7 cellular contexts compared by ENCODE assay signal in the genomic region with DNA sequence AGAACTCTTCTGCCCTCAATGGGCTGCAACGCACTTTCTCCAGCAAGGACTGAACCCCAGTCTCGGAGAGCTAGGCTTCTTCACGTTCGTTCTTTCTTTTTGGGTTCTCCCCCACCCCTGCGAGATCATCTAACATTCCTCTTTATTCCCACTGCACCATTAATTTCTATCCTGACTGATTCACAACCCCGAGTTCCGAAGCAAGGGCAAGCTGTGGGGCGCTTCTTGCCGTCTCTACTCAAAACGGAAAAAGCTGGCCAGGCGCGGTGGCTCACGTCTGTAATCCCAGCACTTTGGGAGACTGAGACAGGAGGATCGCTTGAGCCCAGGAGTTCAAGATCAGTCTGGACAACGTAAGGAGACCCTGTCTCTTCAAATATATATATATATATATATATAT. TPM values are rescaled to one million over a fixed set of nuclear protein-coding genes. Genes with fewer than 3 reads are reported as not detected.
A peak's percentile ranks its signal among the peaks of the same experiment; 100 is the strongest.
DNase-seq lines count a peak whose midpoint lies in the region; ATAC-seq and TF ChIP-seq lines count a peak whose summit lies in the region.

No MANE protein-coding gene starts in this region.

- ATAC-seq in stimulated activated naive CD8-positive, alpha-beta T cell treated with anti-CD3 and anti-CD28 coated beads, Interleukin-15, amount 100 ng/mL, for 72 hours, result no peak
- no peak for ATAC-seq in HG02981 (IDR thresholded peaks at IDR 0.05; ENCODE audit: unreplicated experiment)

- H3K36me3 Mint-ChIP-seq in activated naive CD8-positive, alpha-beta T cell treated with anti-CD3 and anti-CD28 coated beads for 36 hours, result no peaks in the 10 kb centered on the region
- H3K36me3 Mint-ChIP-seq in Caco-2 (ENCODE audit: insufficient read depth, unreplicated experiment), result no peaks in the 10 kb centered on the region

- peaks cover 3% of the 10 kb centered on the region for H3K27me3 ChIP-seq in HL-60 (ENCODE audit: insufficient read depth, poor library complexity, severe bottlenecking)
- peaks cover 10% of the 10 kb centered on the region for H3K27me3 ChIP-seq in iPS-18a (ENCODE audit: control insufficient read depth, insufficient read depth, low read length)
- no peaks in the 10 kb centered on the region for H3K27me3 ChIP-seq in Caco-2 (replicated peaks; ENCODE audit: control insufficient read depth, insufficient read depth, low read length)

- POLR2A ChIA-PET in Caco-2 (lab: Charles Lee), result no interaction called here

- peaks cover 13% of the 10 kb centered on the region for H3K4me1 Mint-ChIP-seq in activated naive CD8-positive, alpha-beta T cell treated with anti-CD3 and anti-CD28 coated beads for 36 hours
- H3K4me1 Mint-ChIP-seq in stimulated activated naive CD8-positive, alpha-beta T cell treated with anti-CD3 and anti-CD28 coated beads, Interleukin-15, amount 100 ng/mL, for 72 hours, result peaks cover 37% of the 10 kb centered on the region
- peaks cover 12% of the 10 kb centered on the region for H3K4me1 Mint-ChIP-seq in Caco-2 (ENCODE audit: low read depth, unreplicated experiment)

- no peaks in the 10 kb centered on the region for H3K4me1 ChIP-seq in iPS-18a (ENCODE audit: control insufficient read depth, low read depth, low read length)
- H3K4me1 ChIP-seq in Caco-2, result peaks cover 8% of the 10 kb centered on the region

- no peak overlapping the region for H3K9ac ChIP-seq in iPS-18a (ENCODE audit: low read length)

- H3K27ac Mint-ChIP-seq in activated naive CD8-positive, alpha-beta T cell treated with anti-CD3 and anti-CD28 coated beads for 36 hours, result peak overlapping the region; percentile 80
- peak overlapping the region in 1 of 2 donors; percentile 70 for H3K27ac Mint-ChIP-seq in stimulated activated naive CD8-positive, alpha-beta T cell treated with anti-CD3 and anti-CD28 coated beads, Interleukin-15, amount 100 ng/mL, for 72 hours
- H3K27ac Mint-ChIP-seq in Caco-2 (ENCODE audit: unreplicated experiment), result no peak overlapping the region

- H3K9me3 ChIP-seq in iPS-18a (ENCODE audit: control insufficient read depth, low read depth, low read length) (no peaks in the 10 kb centered on the region), Caco-2 (no peaks in the 10 kb centered on the region)

- BruUV-seq in Caco-2 (replicated peaks; lab: Mats Ljungman, UMichigan), result no TSS peak

- CTCF ChIA-PET in Caco-2 (lab: Charles Lee), result interaction anchor here (0.6 to 5.0 kb wide), 19 partner anchors 9 to 246 kb away, joined by 3 to 90 read pairs (median 4); a partner anchor contains a TSS

- H3K27me3 Mint-ChIP-seq in activated naive CD8-positive, alpha-beta T cell treated with anti-CD3 and anti-CD28 coated beads for 36 hours, result no peaks in the 10 kb centered on the region
- H3K27me3 Mint-ChIP-seq in stimulated activated naive CD8-positive, alpha-beta T cell treated with anti-CD3 and anti-CD28 coated beads, Interleukin-15, amount 100 ng/mL, for 72 hours, result no peaks in the 10 kb centered on the region
- no peaks in the 10 kb centered on the region for H3K27me3 Mint-ChIP-seq in Caco-2 (ENCODE audit: insufficient read depth, unreplicated experiment)

- DNase-seq in HL-60 (ENCODE audit: low read depth in 1 of 2, low spot score in 1 of 2) (no peak), NCI-H2081 treated with DMSO at 0.1 percent for 48 hours (lab: John Stamatoyannopoulos, UW) (no peak), Caco-2 (no peak)
- no peak for DNase-seq in activated naive CD8-positive, alpha-beta T cell treated with anti-CD3 and anti-CD28 coated beads for 36 hours
- DNase-seq in stimulated activated naive CD8-positive, alpha-beta T cell treated with anti-CD3 and anti-CD28 coated beads, Interleukin-15, amount 100 ng/mL, for 72 hours, result no peak

- no peak overlapping the region for H3K27ac ChIP-seq in HL-60 (replicated peaks)
- no peak overlapping the region for H3K27ac ChIP-seq in iPS-18a (ENCODE audit: low read length)

- H3K4me3 ChIP-seq in HL-60 (replicated peaks; ENCODE audit: insufficient read depth, low read length) (peak overlapping the region; percentile 56), iPS-18a (ENCODE audit: low read length) (peak overlapping the region; percentile 80), Caco-2 (ENCODE audit: low read depth, low read length) (no peak overlapping the region)

- TF ChIP-seq CTCF in HL-60 (IDR thresholded peaks at IDR 0.05; ENCODE audit: insufficient read depth, low read length), result no peak
- no peak for TF ChIP-seq CTCF in Caco-2 (IDR thresholded peaks at IDR 0.05; ENCODE audit: insufficient read depth in 1 of 2, low read depth in 1 of 2, low read length in 1 of 2, severe bottlenecking in 1 of 2, unreplicated experiment in 1 of 2)

- intact Hi-C loops in Caco-2 (cut with micrococcal nuclease; ENCODE audit: unreplicated experiment), result loop anchor here (2.0 kb wide), 1 partner anchor 149 kb away; no protein-coding TSS in a partner anchor

- H3K36me3 ChIP-seq in iPS-18a (ENCODE audit: control insufficient read depth, low read depth, low read length), result no peaks in the 10 kb centered on the region
- no peaks in the 10 kb centered on the region for H3K36me3 ChIP-seq in Caco-2 (ENCODE audit: control insufficient read depth, insufficient read depth, low read length)

- peak overlapping the region; percentile 84 for H3K4me3 Mint-ChIP-seq in activated naive CD8-positive, alpha-beta T cell treated with anti-CD3 and anti-CD28 coated beads for 36 hours
- H3K4me3 Mint-ChIP-seq in stimulated activated naive CD8-positive, alpha-beta T cell treated with anti-CD3 and anti-CD28 coated beads, Interleukin-15, amount 100 ng/mL, for 72 hours, result peak overlapping the region; percentile 83 to 90
- no peak overlapping the region for H3K4me3 Mint-ChIP-seq in Caco-2 (ENCODE audit: unreplicated experiment)

- H3K9me3 Mint-ChIP-seq in activated naive CD8-positive, alpha-beta T cell treated with anti-CD3 and anti-CD28 coated beads for 36 hours, result no peaks in the 10 kb centered on the region
- H3K9me3 Mint-ChIP-seq in stimulated activated naive CD8-positive, alpha-beta T cell treated with anti-CD3 and anti-CD28 coated beads, Interleukin-15, amount 100 ng/mL, for 72 hours, result no peaks in the 10 kb centered on the region
- no peaks in the 10 kb centered on the region for H3K9me3 Mint-ChIP-seq in Caco-2 (ENCODE audit: unreplicated experiment)

RNA-seq across cellular contexts. Expression of a gene that starts 37.4 kb away (rescaled TPM):
- total RNA-seq in activated naive CD8-positive, alpha-beta T cell treated with anti-CD3 and anti-CD28 coated beads for 36 hours, result 10 to 100 TPM; 74.7 to 81.2 TPM
- 21.2 and 21.6 TPM in 2 replicates for total RNA-seq in Caco-2 (2022)

RNA-seq across cellular contexts. Expression of a gene that starts 38.4 kb away (rescaled TPM):
- under 1 TPM; 0.21 to 0.56 TPM for total RNA-seq in activated naive CD8-positive, alpha-beta T cell treated with anti-CD3 and anti-CD28 coated beads for 36 hours
- total RNA-seq in Caco-2 (2022), result not detected in 2 replicates
